1 cellular context compared by ENCODE assay signal in the genomic region with DNA sequence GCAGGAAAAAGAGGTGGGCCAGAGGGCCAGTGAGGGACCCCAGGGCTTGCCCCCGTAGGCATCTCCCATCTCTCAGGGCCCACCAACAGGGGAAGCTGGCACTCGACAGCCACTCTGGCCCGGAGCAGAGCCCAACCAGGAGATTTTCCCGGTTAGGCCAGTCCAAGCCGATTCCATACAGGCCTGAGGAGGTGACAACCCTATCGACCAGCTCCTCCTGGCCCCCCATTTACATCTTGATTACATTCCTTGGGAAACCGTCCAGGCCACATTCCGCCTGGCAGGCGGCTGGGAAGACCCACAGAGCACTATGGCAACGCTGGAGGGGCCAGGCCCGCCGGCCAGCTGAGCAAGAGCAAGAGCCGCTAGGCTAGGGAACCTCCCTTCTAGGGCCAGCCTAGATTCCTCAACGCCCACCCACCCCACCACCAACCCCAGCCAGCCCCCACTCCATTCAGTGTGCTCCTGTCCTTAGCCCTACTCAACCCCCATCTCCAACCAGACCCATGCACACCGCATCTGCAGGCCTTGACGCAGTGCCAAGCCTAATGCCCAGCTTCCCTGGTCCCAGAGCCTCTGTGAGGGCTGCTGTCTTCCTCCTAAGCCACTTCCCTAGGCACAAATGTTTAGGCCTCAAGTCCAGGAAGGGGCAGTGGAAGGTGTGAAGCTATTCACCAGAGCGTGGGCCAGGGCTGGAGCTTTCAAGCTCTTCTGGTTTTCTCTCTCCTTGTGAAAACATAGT.
TF ChIP-seq lines count a peak whose summit lies in the region.

No MANE protein-coding gene starts in this region.

TF ChIP-seq in HepG2, 621 proteins besides CTCF, POLR2A, EP300 and RAD21 (continued from another document):
- TF ChIP-seq, protein P1, sequence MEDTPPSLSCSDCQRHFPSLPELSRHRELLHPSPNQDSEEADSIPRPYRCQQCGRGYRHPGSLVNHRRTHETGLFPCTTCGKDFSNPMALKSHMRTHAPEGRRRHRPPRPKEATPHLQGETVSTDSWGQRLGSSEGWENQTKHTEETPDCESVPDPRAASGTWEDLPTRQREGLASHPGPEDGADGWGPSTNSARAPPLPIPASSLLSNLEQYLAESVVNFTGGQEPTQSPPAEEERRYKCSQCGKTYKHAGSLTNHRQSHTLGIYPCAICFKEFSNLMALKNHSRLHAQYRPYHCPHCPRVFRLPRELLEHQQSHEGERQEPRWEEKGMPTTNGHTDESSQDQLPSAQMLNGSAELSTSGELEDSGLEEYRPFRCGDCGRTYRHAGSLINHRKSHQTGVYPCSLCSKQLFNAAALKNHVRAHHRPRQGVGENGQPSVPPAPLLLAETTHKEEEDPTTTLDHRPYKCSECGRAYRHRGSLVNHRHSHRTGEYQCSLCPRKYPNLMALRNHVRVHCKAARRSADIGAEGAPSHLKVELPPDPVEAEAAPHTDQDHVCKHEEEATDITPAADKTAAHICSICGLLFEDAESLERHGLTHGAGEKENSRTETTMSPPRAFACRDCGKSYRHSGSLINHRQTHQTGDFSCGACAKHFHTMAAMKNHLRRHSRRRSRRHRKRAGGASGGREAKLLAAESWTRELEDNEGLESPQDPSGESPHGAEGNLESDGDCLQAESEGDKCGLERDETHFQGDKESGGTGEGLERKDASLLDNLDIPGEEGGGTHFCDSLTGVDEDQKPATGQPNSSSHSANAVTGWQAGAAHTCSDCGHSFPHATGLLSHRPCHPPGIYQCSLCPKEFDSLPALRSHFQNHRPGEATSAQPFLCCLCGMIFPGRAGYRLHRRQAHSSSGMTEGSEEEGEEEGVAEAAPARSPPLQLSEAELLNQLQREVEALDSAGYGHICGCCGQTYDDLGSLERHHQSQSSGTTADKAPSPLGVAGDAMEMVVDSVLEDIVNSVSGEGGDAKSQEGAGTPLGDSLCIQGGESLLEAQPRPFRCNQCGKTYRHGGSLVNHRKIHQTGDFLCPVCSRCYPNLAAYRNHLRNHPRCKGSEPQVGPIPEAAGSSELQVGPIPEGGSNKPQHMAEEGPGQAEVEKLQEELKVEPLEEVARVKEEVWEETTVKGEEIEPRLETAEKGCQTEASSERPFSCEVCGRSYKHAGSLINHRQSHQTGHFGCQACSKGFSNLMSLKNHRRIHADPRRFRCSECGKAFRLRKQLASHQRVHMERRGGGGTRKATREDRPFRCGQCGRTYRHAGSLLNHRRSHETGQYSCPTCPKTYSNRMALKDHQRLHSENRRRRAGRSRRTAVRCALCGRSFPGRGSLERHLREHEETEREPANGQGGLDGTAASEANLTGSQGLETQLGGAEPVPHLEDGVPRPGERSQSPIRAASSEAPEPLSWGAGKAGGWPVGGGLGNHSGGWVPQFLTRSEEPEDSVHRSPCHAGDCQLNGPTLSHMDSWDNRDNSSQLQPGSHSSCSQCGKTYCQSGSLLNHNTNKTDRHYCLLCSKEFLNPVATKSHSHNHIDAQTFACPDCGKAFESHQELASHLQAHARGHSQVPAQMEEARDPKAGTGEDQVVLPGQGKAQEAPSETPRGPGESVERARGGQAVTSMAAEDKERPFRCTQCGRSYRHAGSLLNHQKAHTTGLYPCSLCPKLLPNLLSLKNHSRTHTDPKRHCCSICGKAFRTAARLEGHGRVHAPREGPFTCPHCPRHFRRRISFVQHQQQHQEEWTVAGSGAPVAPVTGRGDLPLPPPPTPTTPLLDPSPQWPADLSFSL (CRISPR knock-in tag; IDR thresholded peaks at IDR 0.05), result no peak
- TF ChIP-seq, protein P2, sequence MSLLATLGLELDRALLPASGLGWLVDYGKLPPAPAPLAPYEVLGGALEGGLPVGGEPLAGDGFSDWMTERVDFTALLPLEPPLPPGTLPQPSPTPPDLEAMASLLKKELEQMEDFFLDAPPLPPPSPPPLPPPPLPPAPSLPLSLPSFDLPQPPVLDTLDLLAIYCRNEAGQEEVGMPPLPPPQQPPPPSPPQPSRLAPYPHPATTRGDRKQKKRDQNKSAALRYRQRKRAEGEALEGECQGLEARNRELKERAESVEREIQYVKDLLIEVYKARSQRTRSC (CRISPR knock-in tag; IDR thresholded peaks at IDR 0.05; ENCODE audit: low read depth), result no peak
- TF ChIP-seq, protein P3, sequence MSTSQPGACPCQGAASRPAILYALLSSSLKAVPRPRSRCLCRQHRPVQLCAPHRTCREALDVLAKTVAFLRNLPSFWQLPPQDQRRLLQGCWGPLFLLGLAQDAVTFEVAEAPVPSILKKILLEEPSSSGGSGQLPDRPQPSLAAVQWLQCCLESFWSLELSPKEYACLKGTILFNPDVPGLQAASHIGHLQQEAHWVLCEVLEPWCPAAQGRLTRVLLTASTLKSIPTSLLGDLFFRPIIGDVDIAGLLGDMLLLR (CRISPR knock-in tag; IDR thresholded peaks at IDR 0.05), result no peak
- TF ChIP-seq, protein P4, sequence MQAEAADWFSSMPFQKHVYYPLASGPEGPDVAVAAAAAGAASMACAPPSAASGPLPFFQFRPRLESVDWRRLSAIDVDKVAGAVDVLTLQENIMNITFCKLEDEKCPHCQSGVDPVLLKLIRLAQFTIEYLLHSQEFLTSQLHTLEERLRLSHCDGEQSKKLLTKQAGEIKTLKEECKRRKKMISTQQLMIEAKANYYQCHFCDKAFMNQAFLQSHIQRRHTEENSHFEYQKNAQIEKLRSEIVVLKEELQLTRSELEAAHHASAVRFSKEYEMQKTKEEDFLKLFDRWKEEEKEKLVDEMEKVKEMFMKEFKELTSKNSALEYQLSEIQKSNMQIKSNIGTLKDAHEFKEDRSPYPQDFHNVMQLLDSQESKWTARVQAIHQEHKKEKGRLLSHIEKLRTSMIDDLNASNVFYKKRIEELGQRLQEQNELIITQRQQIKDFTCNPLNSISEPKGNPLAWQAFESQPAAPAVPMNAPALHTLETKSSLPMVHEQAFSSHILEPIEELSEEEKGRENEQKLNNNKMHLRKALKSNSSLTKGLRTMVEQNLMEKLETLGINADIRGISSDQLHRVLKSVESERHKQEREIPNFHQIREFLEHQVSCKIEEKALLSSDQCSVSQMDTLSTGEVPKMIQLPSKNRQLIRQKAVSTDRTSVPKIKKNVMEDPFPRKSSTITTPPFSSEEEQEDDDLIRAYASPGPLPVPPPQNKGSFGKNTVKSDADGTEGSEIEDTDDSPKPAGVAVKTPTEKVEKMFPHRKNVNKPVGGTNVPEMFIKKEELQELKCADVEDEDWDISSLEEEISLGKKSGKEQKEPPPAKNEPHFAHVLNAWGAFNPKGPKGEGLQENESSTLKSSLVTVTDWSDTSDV (CRISPR knock-in tag; IDR thresholded peaks at IDR 0.05), result no peak
- TF ChIP-seq, protein P5, sequence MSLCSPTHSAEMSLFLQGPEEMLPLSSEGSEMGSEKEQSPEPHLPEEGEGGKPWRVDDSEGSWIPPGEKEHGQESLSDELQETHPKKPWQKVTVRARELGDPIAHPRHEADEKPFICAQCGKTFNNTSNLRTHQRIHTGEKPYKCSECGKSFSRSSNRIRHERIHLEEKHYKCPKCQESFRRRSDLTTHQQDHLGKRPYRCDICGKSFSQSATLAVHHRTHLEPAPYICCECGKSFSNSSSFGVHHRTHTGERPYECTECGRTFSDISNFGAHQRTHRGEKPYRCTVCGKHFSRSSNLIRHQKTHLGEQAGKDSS (CRISPR knock-in tag; IDR thresholded peaks at IDR 0.05; ENCODE audit: borderline replicate concordance, low read depth), result no peak
- TF ChIP-seq, protein P6, sequence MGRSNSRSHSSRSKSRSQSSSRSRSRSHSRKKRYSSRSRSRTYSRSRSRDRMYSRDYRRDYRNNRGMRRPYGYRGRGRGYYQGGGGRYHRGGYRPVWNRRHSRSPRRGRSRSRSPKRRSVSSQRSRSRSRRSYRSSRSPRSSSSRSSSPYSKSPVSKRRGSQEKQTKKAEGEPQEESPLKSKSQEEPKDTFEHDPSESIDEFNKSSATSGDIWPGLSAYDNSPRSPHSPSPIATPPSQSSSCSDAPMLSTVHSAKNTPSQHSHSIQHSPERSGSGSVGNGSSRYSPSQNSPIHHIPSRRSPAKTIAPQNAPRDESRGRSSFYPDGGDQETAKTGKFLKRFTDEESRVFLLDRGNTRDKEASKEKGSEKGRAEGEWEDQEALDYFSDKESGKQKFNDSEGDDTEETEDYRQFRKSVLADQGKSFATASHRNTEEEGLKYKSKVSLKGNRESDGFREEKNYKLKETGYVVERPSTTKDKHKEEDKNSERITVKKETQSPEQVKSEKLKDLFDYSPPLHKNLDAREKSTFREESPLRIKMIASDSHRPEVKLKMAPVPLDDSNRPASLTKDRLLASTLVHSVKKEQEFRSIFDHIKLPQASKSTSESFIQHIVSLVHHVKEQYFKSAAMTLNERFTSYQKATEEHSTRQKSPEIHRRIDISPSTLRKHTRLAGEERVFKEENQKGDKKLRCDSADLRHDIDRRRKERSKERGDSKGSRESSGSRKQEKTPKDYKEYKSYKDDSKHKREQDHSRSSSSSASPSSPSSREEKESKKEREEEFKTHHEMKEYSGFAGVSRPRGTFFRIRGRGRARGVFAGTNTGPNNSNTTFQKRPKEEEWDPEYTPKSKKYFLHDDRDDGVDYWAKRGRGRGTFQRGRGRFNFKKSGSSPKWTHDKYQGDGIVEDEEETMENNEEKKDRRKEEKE (IDR thresholded peaks at IDR 0.05), result no peak
- no peak for TF ChIP-seq MED13 (CRISPR knock-in tag; IDR thresholded peaks at IDR 0.05)
- TF ChIP-seq, protein P7, sequence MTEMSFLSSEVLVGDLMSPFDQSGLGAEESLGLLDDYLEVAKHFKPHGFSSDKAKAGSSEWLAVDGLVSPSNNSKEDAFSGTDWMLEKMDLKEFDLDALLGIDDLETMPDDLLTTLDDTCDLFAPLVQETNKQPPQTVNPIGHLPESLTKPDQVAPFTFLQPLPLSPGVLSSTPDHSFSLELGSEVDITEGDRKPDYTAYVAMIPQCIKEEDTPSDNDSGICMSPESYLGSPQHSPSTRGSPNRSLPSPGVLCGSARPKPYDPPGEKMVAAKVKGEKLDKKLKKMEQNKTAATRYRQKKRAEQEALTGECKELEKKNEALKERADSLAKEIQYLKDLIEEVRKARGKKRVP (CRISPR knock-in tag; IDR thresholded peaks at IDR 0.05), result no peak
